14 cellular contexts compared by ENCODE assay signal in the genomic region with DNA sequence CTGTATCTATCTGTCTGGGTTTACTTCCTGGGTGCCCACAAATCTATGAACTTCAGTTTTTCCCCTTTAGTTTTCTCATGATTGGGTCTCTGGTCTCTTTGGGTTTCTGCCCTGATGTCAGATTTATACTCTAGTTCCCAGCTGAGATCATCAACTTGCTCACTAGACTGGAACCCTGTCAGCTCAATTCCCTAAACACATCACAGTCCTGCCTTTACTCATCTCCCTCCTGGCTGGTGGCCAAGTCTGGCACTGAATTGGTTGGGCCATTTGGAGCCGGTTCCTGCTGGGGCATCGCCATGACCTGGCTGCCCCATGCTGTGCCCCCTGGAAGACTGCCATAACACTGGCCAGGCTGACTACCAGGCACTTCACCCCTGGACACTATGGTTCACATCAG.
A peak's percentile ranks its signal among the peaks of the same experiment; 100 is the strongest.
DNase-seq lines count a peak whose midpoint lies in the region; ATAC-seq and TF ChIP-seq lines count a peak whose summit lies in the region.
"Had no signal": no experiment of that assay in that cellular context is flagged by ENCODE, and none has a peak within 500 bp of the region (broad histone marks: within the 10 kb centered on the region; RNA-seq: fewer than 3 reads in every experiment).

No MANE protein-coding gene starts in this region.

- H3K27me3 Mint-ChIP-seq in stimulated activated naive CD8-positive, alpha-beta T cell treated with anti-CD3 and anti-CD28 coated beads, Interleukin-15, amount 100 ng/mL, for 72 hours, result no peaks in the 10 kb centered on the region
- H3K27me3 Mint-ChIP-seq: activated CD4-positive, alpha-beta memory T cell treated with anti-CD3 and anti-CD28 coated beads, Interleukin-2, amount 10 ng/mL, durations not matched to agents 7 days and 5 days; activated naive CD8-positive, alpha-beta T cell treated with anti-CD3 and anti-CD28 coated beads, Interleukin-2, amount 10 ng/mL, durations not matched to agents 7 days and 5 days; B cell had no signal

- no peaks in the 10 kb centered on the region for H3K79me1 ChIP-seq in IMR-90 (ENCODE audit: low read depth in 1 of 2, low read length in 2 of 2)

- H3K27ac ChIP-seq in IMR-90 (ENCODE audit: insufficient read depth, low read length) (no peak overlapping the region), upper lobe of right lung (peak overlapping the region; percentile 26)

- no peak for TF ChIP-seq CTCF in IMR-90 (conservative IDR thresholded peaks at IDR 0.05; ENCODE audit: low read depth, low read length)
- TF ChIP-seq CTCF in choroid plexus epithelial cell (conservative IDR thresholded peaks at IDR 0.05; ENCODE audit: low read depth, low read length), result no peak
- TF ChIP-seq CTCF in upper lobe of right lung (IDR thresholded peaks at IDR 0.05), result no peak

- CTCF ChIA-PET in IMR-90 (lab: Yijun Ruan, JAX), result no interaction called here

- no peaks in the 10 kb centered on the region for H3K36me3 ChIP-seq in IMR-90 (ENCODE audit: control insufficient read depth, insufficient read depth, low read length)
- H3K36me3 ChIP-seq in upper lobe of right lung, result peaks cover 3% of the 10 kb centered on the region

- H3K4me1 ChIP-seq in IMR-90 (ENCODE audit: control insufficient read depth, insufficient read depth, low read length), result no peaks in the 10 kb centered on the region
- no peaks in the 10 kb centered on the region for H3K4me1 ChIP-seq in upper lobe of right lung

- H4K8ac ChIP-seq in IMR-90 (ENCODE audit: low read depth in 2 of 2, low read length in 2 of 2), result no peak overlapping the region

- no TSS peak for BruUV-seq in IMR-90 (replicated peaks; lab: Mats Ljungman, UMichigan)

- dilution Hi-C loops in IMR-90 (cut with HindIII; ENCODE audit: low sequenced_read_pairs, unreplicated experiment), result no loop called here

- no peaks in the 10 kb centered on the region for H3K27me3 ChIP-seq in IMR-90 (ENCODE audit: control insufficient read depth, insufficient read depth, low read length)
- H3K27me3 ChIP-seq in upper lobe of right lung, result no peaks in the 10 kb centered on the region

- H3K9me1 ChIP-seq in IMR-90 (ENCODE audit: insufficient read depth, low read length), result no peaks in the 10 kb centered on the region

- no peak overlapping the region for H2AK9ac ChIP-seq in IMR-90 (replicated peaks; ENCODE audit: low read depth, low read length, poor library complexity)

- H4K91ac ChIP-seq in IMR-90 (ENCODE audit: insufficient read depth, low read depth, low read length), result no peak overlapping the region

- in situ Hi-C loops in IMR-90 (cut with MboI; ENCODE audit: low sequenced_read_pairs), result no loop called here

- no peak overlapping the region for H2BK5ac ChIP-seq in IMR-90 (ENCODE audit: low read depth, low read length, poor library complexity, severe bottlenecking)

- no peak for DNase-seq in stimulated activated naive CD8-positive, alpha-beta T cell treated with anti-CD3 and anti-CD28 coated beads, Interleukin-15, Interleukin-2, amounts not matched to agents 100 U/mL and 50 U/mL, for 24 hours
- DNase-seq in stimulated activated naive CD8-positive, alpha-beta T cell treated with anti-CD3 and anti-CD28 coated beads, Interleukin-15, amount 100 ng/mL, for 72 hours, result no peak
- DNase-seq in IMR-90 (peak; percentile 14), choroid plexus epithelial cell (ENCODE audit: low read depth) (peak; percentile 17), upper lobe of right lung (no peak)
- DNase-seq: activated CD4-positive, alpha-beta memory T cell treated with anti-CD3 and anti-CD28 coated beads, Interleukin-2, amount 10 ng/mL, durations not matched to agents 7 days and 5 days; activated naive CD8-positive, alpha-beta T cell treated with anti-CD3 and anti-CD28 coated beads, Interleukin-2, amount 10 ng/mL, durations not matched to agents 7 days and 5 days; effector CD4-positive, alpha-beta T cell; natural killer cell; NCI-H2029 had no signal

- no peak for TF ChIP-seq POLR2A in IMR-90 (IDR thresholded peaks at IDR 0.05; ENCODE audit: low read depth, low read length)

- H3K4me3 Mint-ChIP-seq in stimulated activated naive CD8-positive, alpha-beta T cell treated with anti-CD3 and anti-CD28 coated beads, Interleukin-15, amount 100 ng/mL, for 72 hours, result no peak overlapping the region
- H3K4me3 Mint-ChIP-seq: activated CD4-positive, alpha-beta memory T cell treated with anti-CD3 and anti-CD28 coated beads, Interleukin-2, amount 10 ng/mL, durations not matched to agents 7 days and 5 days; activated naive CD8-positive, alpha-beta T cell treated with anti-CD3 and anti-CD28 coated beads, Interleukin-2, amount 10 ng/mL, durations not matched to agents 7 days and 5 days; B cell; natural killer cell had no signal

- TF ChIP-seq RAD21 in IMR-90 (IDR thresholded peaks at IDR 0.05; ENCODE audit: low read length), result no peak

- H3K4me2 ChIP-seq in IMR-90 (ENCODE audit: low read depth, low read length), result no peak overlapping the region

- 35% methylated on average over 2 of the region's 2 CpGs; no CpG with 5 or more reads in 1 of the 2 experiments for WGBS in IMR-90 (ENCODE audit: extremely low coverage in 2 of 2, insufficient read length in 1 of 2), 2 experiments

- H2AFZ ChIP-seq in IMR-90 (replicated peaks; ENCODE audit: low read length, poor library complexity), result no peak overlapping the region

- H3K56ac ChIP-seq in IMR-90 (ENCODE audit: extremely low read depth, insufficient read depth, low read length), result no peak overlapping the region

- H2AK5ac ChIP-seq in IMR-90 (ENCODE audit: low read depth, low read length), result no peak overlapping the region

- no peaks in the 10 kb centered on the region for H3K4me1 Mint-ChIP-seq in stimulated activated naive CD8-positive, alpha-beta T cell treated with anti-CD3 and anti-CD28 coated beads, Interleukin-15, amount 100 ng/mL, for 72 hours
- H3K4me1 Mint-ChIP-seq: activated CD4-positive, alpha-beta memory T cell treated with anti-CD3 and anti-CD28 coated beads, Interleukin-2, amount 10 ng/mL, durations not matched to agents 7 days and 5 days had no signal

- H3K4ac ChIP-seq in IMR-90 (ENCODE audit: low read depth, low read length), result no peak overlapping the region

- H3K4me3 ChIP-seq in IMR-90 (ENCODE audit: insufficient read depth, low read depth, low read length) (no peak overlapping the region), choroid plexus epithelial cell (ENCODE audit: low read depth, low read length) (no peak overlapping the region), upper lobe of right lung (no peak overlapping the region)

- H4K20me1 ChIP-seq in IMR-90 (ENCODE audit: insufficient read depth, low read length), result no peaks in the 10 kb centered on the region

- no peak overlapping the region for H3K14ac ChIP-seq in IMR-90 (replicated peaks; ENCODE audit: low read depth, low read length)

- intact Hi-C loops in IMR-90 (cut with micrococcal nuclease), result no loop called here
- intact Hi-C loops in upper lobe of right lung (cut with DNase I), result no loop called here

- H4K5ac ChIP-seq in IMR-90 (ENCODE audit: low read depth, low read length), result no peak overlapping the region

- no peak overlapping the region for H2BK120ac ChIP-seq in IMR-90 (ENCODE audit: low read depth, low read length)

- H3K9me3 ChIP-seq in IMR-90 (ENCODE audit: control insufficient read depth, insufficient read depth, low read length) (no peaks in the 10 kb centered on the region), upper lobe of right lung (no peaks in the 10 kb centered on the region)

- no peak overlapping the region for H2BK20ac ChIP-seq in IMR-90 (ENCODE audit: low read depth, low read length)

- no peak overlapping the region for H2BK15ac ChIP-seq in IMR-90 (ENCODE audit: low read depth, low read length)

- H3K27ac Mint-ChIP-seq in stimulated activated naive CD8-positive, alpha-beta T cell treated with anti-CD3 and anti-CD28 coated beads, Interleukin-15, amount 100 ng/mL, for 72 hours, result peak overlapping the region in 1 of 2 donors; percentile 57
- H3K27ac Mint-ChIP-seq: activated CD4-positive, alpha-beta memory T cell treated with anti-CD3 and anti-CD28 coated beads, Interleukin-2, amount 10 ng/mL, durations not matched to agents 7 days and 5 days; activated naive CD8-positive, alpha-beta T cell treated with anti-CD3 and anti-CD28 coated beads, Interleukin-2, amount 10 ng/mL, durations not matched to agents 7 days and 5 days; B cell had no signal

- peak; percentile 19 for ATAC-seq in stimulated activated naive CD8-positive, alpha-beta T cell treated with anti-CD3 and anti-CD28 coated beads, Interleukin-15, Interleukin-2, amounts not matched to agents 100 U/mL and 50 U/mL, for 24 hours
- ATAC-seq in stimulated activated naive CD8-positive, alpha-beta T cell treated with anti-CD3 and anti-CD28 coated beads, Interleukin-15, amount 100 ng/mL, for 72 hours, result no peak
- ATAC-seq in IMR-90 (ENCODE audit: low read depth), result no peak
- ATAC-seq in upper lobe of right lung, result no peak
- ATAC-seq in GM19397 (IDR thresholded peaks at IDR 0.05; ENCODE audit: unreplicated experiment), result no peak
- no peak for ATAC-seq in HG02678 (IDR thresholded peaks at IDR 0.05; ENCODE audit: unreplicated experiment)
- ATAC-seq in GM19035 (IDR thresholded peaks at IDR 0.05; ENCODE audit: unreplicated experiment), result no peak

- no peak overlapping the region for H3K18ac ChIP-seq in IMR-90 (ENCODE audit: low read depth, low read length)

- H3K23ac ChIP-seq in IMR-90 (ENCODE audit: low read depth, low read length), result no peak overlapping the region

- POLR2A ChIA-PET in IMR-90 (lab: Charles Lee; ENCODE audit: unreplicated experiment), result no interaction called here

- peaks cover 0 to 12% of the 10 kb centered on the region in 2 donors for H3K9me3 Mint-ChIP-seq in stimulated activated naive CD8-positive, alpha-beta T cell treated with anti-CD3 and anti-CD28 coated beads, Interleukin-15, amount 100 ng/mL, for 72 hours
- H3K9me3 Mint-ChIP-seq: activated CD4-positive, alpha-beta memory T cell treated with anti-CD3 and anti-CD28 coated beads, Interleukin-2, amount 10 ng/mL, durations not matched to agents 7 days and 5 days; natural killer cell had no signal

- no peak overlapping the region for H3K9ac ChIP-seq in IMR-90 (ENCODE audit: low read depth, low read length)

TF ChIP-seq in IMR-90, 13 proteins besides CTCF, POLR2A, EP300 and RAD21 (continues in another document):
- TF ChIP-seq MXI1 (IDR thresholded peaks at IDR 0.05; ENCODE audit: borderline replicate concordance, low read depth, low read length), result no peak
- TF ChIP-seq MAFK (IDR thresholded peaks at IDR 0.05; ENCODE audit: low read depth, low read length), result no peak
- TF ChIP-seq RCOR1 (IDR thresholded peaks at IDR 0.05; ENCODE audit: insufficient replicate concordance, low read length), result no peak
- TF ChIP-seq SMC3 (IDR thresholded peaks at IDR 0.05; ENCODE audit: low read depth, low read length), result no peak
- TF ChIP-seq, protein P1, sequence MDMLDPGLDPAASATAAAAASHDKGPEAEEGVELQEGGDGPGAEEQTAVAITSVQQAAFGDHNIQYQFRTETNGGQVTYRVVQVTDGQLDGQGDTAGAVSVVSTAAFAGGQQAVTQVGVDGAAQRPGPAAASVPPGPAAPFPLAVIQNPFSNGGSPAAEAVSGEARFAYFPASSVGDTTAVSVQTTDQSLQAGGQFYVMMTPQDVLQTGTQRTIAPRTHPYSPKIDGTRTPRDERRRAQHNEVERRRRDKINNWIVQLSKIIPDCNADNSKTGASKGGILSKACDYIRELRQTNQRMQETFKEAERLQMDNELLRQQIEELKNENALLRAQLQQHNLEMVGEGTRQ (IDR thresholded peaks at IDR 0.05; ENCODE audit: low read depth, low read length), result no peak
- TF ChIP-seq BHLHE40 (IDR thresholded peaks at IDR 0.05; ENCODE audit: low read depth, low read length), result no peak
- no peak for TF ChIP-seq CHD1 (IDR thresholded peaks at IDR 0.05; ENCODE audit: low read depth, low read length)

Comparison
In these comparisons a context has a peak if more than half of its experiments do, and no peak if none do; other contexts are left out.
1. DNase-seq: peak in IMR-90 (single experiment) and choroid plexus epithelial cell (single experiment); none in stimulated activated naive CD8-positive, alpha-beta T cell treated with anti-CD3 and anti-CD28 coated beads, Interleukin-15, Interleukin-2, amounts not matched to agents 100 U/mL and 50 U/mL, for 24 hours (single experiment), stimulated activated naive CD8-positive, alpha-beta T cell treated with anti-CD3 and anti-CD28 coated beads, Interleukin-15, amount 100 ng/mL, for 72 hours (0 of 2) and upper lobe of right lung (single experiment).